In genomic region chr2:201234167-201235139, GRCh38 we compare ENCODE assay signal across 8 cellular contexts. TPM values are rescaled to one million over a fixed set of nuclear protein-coding genes. Genes with fewer than 3 reads are reported as not detected.
A peak's percentile ranks its signal among the peaks of the same experiment; 100 is the strongest.
DNase-seq lines count a peak whose midpoint lies in the region; ATAC-seq and TF ChIP-seq lines count a peak whose summit lies in the region.

No MANE protein-coding gene starts in this region.

- H3K36me3 ChIP-seq in CD8-positive, alpha-beta T cell (ENCODE audit: insufficient read depth, low read length), result no peaks in the 10 kb centered on the region

- H3K27ac Mint-ChIP-seq in CD8-positive, alpha-beta T cell, result peak overlapping the region; percentile 93
- H3K27ac Mint-ChIP-seq in memory B cell, result peak overlapping the region; percentile 96

- ATAC-seq in CD8-positive, alpha-beta T cell, result peak; percentile 5
- ATAC-seq in GM21528 (IDR thresholded peaks at IDR 0.05; ENCODE audit: low FRiP score, unreplicated experiment), result peak; percentile 2
- no peak for ATAC-seq in memory B cell (ENCODE audit: low read depth)
- no peak for ATAC-seq in GM18873 (IDR thresholded peaks at IDR 0.05; ENCODE audit: low FRiP score, unreplicated experiment)
- ATAC-seq in GM19397 (IDR thresholded peaks at IDR 0.05; ENCODE audit: unreplicated experiment), result no peak

- CTCF ChIA-PET in CD8-positive, alpha-beta T cell (lab: Charles Lee), result interaction anchor here (0.9 to 4.5 kb wide), 17 partner anchors 14 to 944 kb away, joined by 3 to 147 read pairs (median 8); partner anchors contain the start of genes ALS2, CASP10, CASP8 and CFLAR

- peak in 3 of 7 experiments; percentile 19 to 34 (median 23) for DNase-seq in CD8-positive, alpha-beta T cell
- DNase-seq in memory B cell (ENCODE audit: low spot score in 2 of 2) (no peak), caudate nucleus (lab: John Stamatoyannopoulos, UW) (no peak), cortex of kidney (lab: John Stamatoyannopoulos, UW) (no peak)

- no peaks in the 10 kb centered on the region for H3K9me3 Mint-ChIP-seq in CD8-positive, alpha-beta T cell
- no peaks in the 10 kb centered on the region for H3K9me3 Mint-ChIP-seq in memory B cell

- H3K4me3 Mint-ChIP-seq in CD8-positive, alpha-beta T cell, result peak overlapping the region; percentile 93
- H3K4me3 Mint-ChIP-seq in memory B cell, result peak overlapping the region; percentile 89

- POLR2A ChIA-PET in CD8-positive, alpha-beta T cell (lab: Charles Lee), result interaction anchor here (0.6 to 3.2 kb wide), 11 partner anchors 19 to 1269 kb away, joined by 3 to 37 read pairs (median 8); partner anchors contain the start of genes CASP10, CASP8, NIF3L1 and STRADB

- H3K27ac ChIP-seq in CD8-positive, alpha-beta T cell (ENCODE audit: low read depth, low read length), result peak overlapping the region; percentile 62
- H3K27ac ChIP-seq in VCaP (peak overlapping the region; percentile 76), caudate nucleus (ENCODE audit: low read depth, low read length) (no peak overlapping the region)

- H3K4me1 Mint-ChIP-seq in CD8-positive, alpha-beta T cell (ENCODE audit: low read depth), result peaks cover 59% of the 10 kb centered on the region
- H3K4me1 Mint-ChIP-seq in memory B cell, result peaks cover 36% of the 10 kb centered on the region

- peak overlapping the region; percentile 79 for H3K4me3 ChIP-seq in CD8-positive, alpha-beta T cell (ENCODE audit: low read depth, low read length)

- H3K27me3 ChIP-seq in CD8-positive, alpha-beta T cell (ENCODE audit: insufficient read depth, low read length), result no peaks in the 10 kb centered on the region

- H3K9me3 ChIP-seq in CD8-positive, alpha-beta T cell (ENCODE audit: low read length), result no peaks in the 10 kb centered on the region

- H3K36me3 Mint-ChIP-seq in CD8-positive, alpha-beta T cell, result peaks cover 27% of the 10 kb centered on the region
- peaks cover 8% of the 10 kb centered on the region for H3K36me3 Mint-ChIP-seq in memory B cell

- intact Hi-C loops in CD8-positive, alpha-beta T cell (cut with DNase I, micrococcal nuclease), result loop anchor here (5.0 to 10.0 kb wide), 5 partner anchors 38 to 800 kb away; partner anchors contain the start of genes ALS2 (in 1 of the 2), FZD7 (in 1 of the 2), ORC2 (in 1 of the 2) and TMEM237 (in 1 of the 2)

- H3K4me1 ChIP-seq in CD8-positive, alpha-beta T cell (ENCODE audit: insufficient read depth, low read length), result peaks cover 49% of the 10 kb centered on the region

- H3K27me3 Mint-ChIP-seq in CD8-positive, alpha-beta T cell (ENCODE audit: low read depth), result no peaks in the 10 kb centered on the region
- H3K27me3 Mint-ChIP-seq in memory B cell, result no peaks in the 10 kb centered on the region

- no peak for TF ChIP-seq CTCF in CD8-positive, alpha-beta T cell (IDR thresholded peaks at IDR 0.05)
- no peak for TF ChIP-seq CTCF in VCaP (conservative IDR thresholded peaks at IDR 0.05)

RNA-seq across cellular contexts. Expression of gene CASP8, which starts 25.9 kb away (rescaled TPM):
- 100 to 1,000 TPM; 153 to 155 TPM for total RNA-seq in CD8-positive, alpha-beta T cell

RNA-seq across cellular contexts. Expression of gene CASP10, which starts 51.5 kb away (rescaled TPM):
- 10 to 100 TPM in 1 of 2 experiments, 1 to 10 TPM in 1; 9.8 to 10.4 TPM for total RNA-seq in CD8-positive, alpha-beta T cell

Comparison
In these comparisons a context has a peak if more than half of its experiments do, and no peak if none do; other contexts are left out.
1. ATAC-seq: peak in CD8-positive, alpha-beta T cell (single experiment) and GM21528 (single experiment); none in memory B cell (single experiment), GM18873 (single experiment) and GM19397 (single experiment).